In genomic region chr10:97018251-97019212, GRCh38 we compare ENCODE assay signal across 15 cellular contexts.
"Had no signal": no experiment of that assay in that cellular context is flagged by ENCODE, and none has a peak within 500 bp of the region (broad histone marks: within the 10 kb centered on the region; RNA-seq: fewer than 3 reads in every experiment).

No MANE protein-coding gene starts in this region.

- H3K4me3 ChIP-seq: vagina had no signal

- FAIRE-seq: TTC549 had no signal

- H3K36me3 ChIP-seq: vagina had no signal

- H3K9me3 Mint-ChIP-seq: activated B cell treated with CpG ODN at 0.5 μM for 24 hours; activated T-helper 2 cell treated with anti-CD3 and anti-CD28 coated beads, Interferon-gamma antibody, Interleukin-2, Interleukin-4, amounts not matched to agents 10 μg/mL and 5 μg/mL and 100 μg/mL, durations not matched to agents 14 hours and 24 hours and 36 hours; effector memory CD8-positive, alpha-beta T cell; nephron had no signal

- H3K27me3 Mint-ChIP-seq: activated B cell treated with CpG ODN at 0.5 μM for 24 hours; effector memory CD8-positive, alpha-beta T cell had no signal

- H3K27ac Mint-ChIP-seq: activated B cell treated with CpG ODN at 0.5 μM for 24 hours, nephron had no signal

- H3K9me3 ChIP-seq: vagina had no signal

- H3K4me3 Mint-ChIP-seq: activated B cell treated with CpG ODN at 0.5 μM for 24 hours; effector memory CD8-positive, alpha-beta T cell; nephron had no signal

- DNase-seq: activated B cell treated with CpG ODN at 0.5 μM for 24 hours; activated CD4-positive, alpha-beta T cell treated with anti-CD3 and anti-CD28 coated beads for 48 hours; activated CD8-positive, alpha-beta memory T cell treated with anti-CD3 and anti-CD28 coated beads for 24 hours; dermis blood vessel endothelial cell; effector memory CD8-positive, alpha-beta T cell; foreskin melanocyte; mesenchymal stem cell; stimulated activated CD4-positive, alpha-beta T cell treated with anti-CD3 and anti-CD28 coated beads, Interleukin-12 subunit alpha, Interleukin-12 subunit beta, amount 100 ng/mL, for 4 hours; stimulated activated CD4-positive, alpha-beta T cell treated with anti-CD3 and anti-CD28 coated beads, Interleukin-2, amount 100 ng/mL, for 24 hours; T-helper 2 cell had no signal

- H3K27ac ChIP-seq: epithelial cell of prostate, vagina had no signal

- H3K27me3 ChIP-seq: vagina had no signal
